ENCODE assay signal across 10 cellular contexts in the genomic region with DNA sequence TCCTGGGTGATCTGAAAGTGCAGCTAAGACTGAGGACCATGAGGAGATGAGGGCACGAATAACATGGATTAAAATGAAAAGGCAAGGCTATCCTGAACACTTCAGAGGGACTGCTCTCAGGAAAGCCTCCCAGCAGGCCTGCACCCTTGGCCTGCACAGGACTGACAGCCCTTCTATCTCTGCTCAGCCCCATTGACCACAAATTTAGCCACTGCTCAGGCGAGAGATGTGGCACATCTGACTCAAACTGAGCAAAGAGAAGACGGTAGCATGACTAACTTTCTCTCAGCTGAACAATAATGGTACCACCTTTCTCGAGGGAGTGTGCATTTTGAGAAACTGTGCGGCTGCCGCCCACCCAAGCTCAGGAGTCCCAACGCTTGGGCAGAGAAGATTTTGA.
DNase-seq lines count a peak whose midpoint lies in the region; ATAC-seq and TF ChIP-seq lines count a peak whose summit lies in the region.
"Had no signal": no experiment of that assay in that cellular context is flagged by ENCODE, and none has a peak within 500 bp of the region (broad histone marks: within the 10 kb centered on the region; RNA-seq: fewer than 3 reads in every experiment).

No MANE protein-coding gene starts in this region.

- TF ChIP-seq POLR2A in uterus (IDR thresholded peaks at IDR 0.05), result no peak

- H3K9me3 ChIP-seq in uterus, result no peaks in the 10 kb centered on the region
- H3K9me3 ChIP-seq: esophagus muscularis mucosa had no signal

- no peaks in the 10 kb centered on the region for H3K9me3 Mint-ChIP-seq in activated T-helper 17 cell treated with anti-CD3 and anti-CD28 coated beads, Interleukin-2, amount 50 U/mL, for 72 hours

- ATAC-seq in GM18858 (IDR thresholded peaks at IDR 0.05; ENCODE audit: unreplicated experiment) (peak; percentile 62), GM19468 (IDR thresholded peaks at IDR 0.05; ENCODE audit: extremely low read depth, unreplicated experiment) (peak; percentile 22), HG03025 (IDR thresholded peaks at IDR 0.05; ENCODE audit: low FRiP score, unreplicated experiment) (peak; percentile 52)
- ATAC-seq in activated T-helper 17 cell treated with anti-CD3 and anti-CD28 coated beads, Interleukin-2, amount 50 U/mL, for 72 hours (replicated peaks), result peak; percentile 58

- no peaks in the 10 kb centered on the region for H3K27me3 ChIP-seq in uterus
- H3K27me3 ChIP-seq: esophagus muscularis mucosa had no signal

- H3K4me3 Mint-ChIP-seq in activated T-helper 17 cell treated with anti-CD3 and anti-CD28 coated beads, Interleukin-2, amount 50 U/mL, for 72 hours, result peak overlapping the region; percentile 58

- TF ChIP-seq CTCF in uterus (IDR thresholded peaks at IDR 0.05), result no peak

- H3K4me1 Mint-ChIP-seq in activated T-helper 17 cell treated with anti-CD3 and anti-CD28 coated beads, Interleukin-2, amount 50 U/mL, for 72 hours, result peaks cover 11% of the 10 kb centered on the region

- peak overlapping the region; percentile 76 for H3K27ac Mint-ChIP-seq in activated T-helper 17 cell treated with anti-CD3 and anti-CD28 coated beads, Interleukin-2, amount 50 U/mL, for 72 hours

- no peak overlapping the region for H3K27ac ChIP-seq in uterus
- H3K27ac ChIP-seq: esophagus muscularis mucosa, skin epidermis had no signal

- H3K4me1 ChIP-seq in uterus, result no peaks in the 10 kb centered on the region

- no peaks in the 10 kb centered on the region for H3K36me3 ChIP-seq in uterus
- H3K36me3 ChIP-seq: esophagus muscularis mucosa had no signal

- H3K4me3 ChIP-seq in uterus, result no peak overlapping the region
- H3K4me3 ChIP-seq: esophagus muscularis mucosa, skin epidermis had no signal

- no peaks in the 10 kb centered on the region for H3K36me3 Mint-ChIP-seq in activated T-helper 17 cell treated with anti-CD3 and anti-CD28 coated beads, Interleukin-2, amount 50 U/mL, for 72 hours (ENCODE audit: low read depth)

- peaks cover 3% of the 10 kb centered on the region for H3K27me3 Mint-ChIP-seq in activated T-helper 17 cell treated with anti-CD3 and anti-CD28 coated beads, Interleukin-2, amount 50 U/mL, for 72 hours

- intact Hi-C loops in uterus (cut with DNase I; ENCODE audit: low total_unique reads), result no loop called here

- DNase-seq in NCI-H187 (lab: John Stamatoyannopoulos, UW) (no peak), NCI-H748 treated with DMSO at 0.1 percent for 48 hours (lab: John Stamatoyannopoulos, UW) (no peak), uterus (no peak)
- DNase-seq: NCI-H82 had no signal
